Comparison of ENCODE assay signal across 3 cellular contexts in the genomic region with DNA sequence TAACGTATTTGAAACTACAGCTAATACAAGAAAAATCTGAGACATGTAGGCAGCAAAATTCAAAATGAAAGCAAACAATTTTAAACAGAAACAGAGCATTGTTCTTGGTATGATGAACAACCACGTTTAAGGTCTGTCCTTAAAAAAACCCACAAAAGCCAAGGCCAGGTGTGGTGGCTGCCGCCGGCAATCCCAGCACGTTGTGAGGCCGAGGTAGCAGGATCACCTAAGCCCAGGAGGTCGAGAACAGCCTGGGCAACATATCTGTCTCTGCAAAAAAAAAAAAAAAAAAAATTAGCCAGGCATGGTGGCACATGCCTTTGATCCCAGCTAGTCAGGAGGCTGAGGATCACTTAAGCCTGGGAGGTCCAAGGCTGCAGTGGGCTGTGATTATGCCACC.
"Had no signal": no experiment of that assay in that cellular context is flagged by ENCODE, and none has a peak within 500 bp of the region (broad histone marks: within the 10 kb centered on the region; RNA-seq: fewer than 3 reads in every experiment).

No MANE protein-coding gene starts in this region.

- ATAC-seq: GM12878 had no signal

- H3K4me3 ChIP-seq: GM12878 had no signal

- DNase-seq: GDM1, GF-D8 had no signal
